13 cellular contexts compared by ENCODE assay signal in the genomic region with DNA sequence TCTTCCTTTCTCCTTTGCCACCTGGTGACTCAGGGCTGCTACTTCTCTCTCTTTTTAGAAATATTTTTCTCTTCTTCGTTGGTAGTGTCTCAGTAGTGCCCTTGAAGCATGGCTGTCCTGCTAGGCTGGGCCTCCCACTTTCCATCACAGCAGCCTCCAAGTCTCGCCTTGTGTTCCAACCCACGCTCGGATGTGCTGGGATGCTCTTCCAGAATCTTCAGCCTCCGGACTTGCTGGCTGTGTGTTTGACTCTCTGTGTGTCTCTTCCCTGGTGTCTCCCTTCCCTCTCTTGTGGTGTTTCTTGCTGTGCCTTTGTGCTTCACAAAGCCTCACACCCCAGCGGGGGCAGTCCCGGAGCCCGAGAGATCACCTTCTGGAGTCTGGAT.
A peak's percentile ranks its signal among the peaks of the same experiment; 100 is the strongest.
DNase-seq lines count a peak whose midpoint lies in the region; ATAC-seq and TF ChIP-seq lines count a peak whose summit lies in the region.
"Had no signal": no experiment of that assay in that cellular context is flagged by ENCODE, and none has a peak within 500 bp of the region (broad histone marks: within the 10 kb centered on the region; RNA-seq: fewer than 3 reads in every experiment).

No MANE protein-coding gene starts in this region.

- in situ Hi-C loops in mammary epithelial cell (cut with MboI; ENCODE audit: low sequenced_read_pairs in 2 of 2): loop anchor here (5.0 to 25.0 kb wide), 3 partner anchors 181 to 426 kb away; no protein-coding TSS in a partner anchor

- no peak overlapping the region for H2AFZ ChIP-seq in mammary epithelial cell (ENCODE audit: low read depth, low read length)

- dilution Hi-C loops in mammary epithelial cell (cut with HindIII; ENCODE audit: low sequenced_read_pairs): no loop called here

- BruUV-seq in mammary epithelial cell (replicated peaks; lab: Mats Ljungman, UMichigan): no TSS peak
- BruUV-seq in MCF 10A (replicated peaks; lab: Mats Ljungman, UMichigan): no TSS peak

- H4K20me1 ChIP-seq in mammary epithelial cell (ENCODE audit: insufficient read depth, low read length): no peaks in the 10 kb centered on the region

- TF ChIP-seq CTCF in mammary epithelial cell (conservative IDR thresholded peaks at IDR 0.05 in 1 of 2, IDR thresholded peaks at IDR 0.05 in 1 of 2; ENCODE audit: extremely low read depth in 1 of 2, insufficient read depth in 1 of 2, low read depth in 1 of 2, low read length in 2 of 2) (no peak), MCF 10A (IDR thresholded peaks at IDR 0.05; ENCODE audit: unreplicated experiment) (no peak), left lung (IDR thresholded peaks at IDR 0.05) (no peak), esophagus squamous epithelium (IDR thresholded peaks at IDR 0.05) (no peak)
- TF ChIP-seq CTCF in activated CD8-positive, alpha-beta T cell treated with anti-CD3 and anti-CD28 coated beads for 36 hours (IDR thresholded peaks at IDR 0.05): no peak

- DNase-seq in mammary epithelial cell: no peak
- no peak for DNase-seq in MCF 10A (ENCODE audit: unreplicated experiment)
- no peak for DNase-seq in left lung
- no peak for DNase-seq in activated CD8-positive, alpha-beta T cell treated with anti-CD3 and anti-CD28 coated beads for 36 hours
- DNase-seq in esophagus squamous epithelium (lab: John Stamatoyannopoulos, UW): no peak
- DNase-seq in NCI-H345 (lab: John Stamatoyannopoulos, UW): no peak
- DNase-seq: natural killer cell; NCI-H1930; stimulated activated CD4-positive, alpha-beta T cell treated with anti-CD3 and anti-CD28 coated beads, Interleukin-4, amount 100 ng/mL, for 4 hours had no signal

- H3K4me3 Mint-ChIP-seq in MCF 10A (ENCODE audit: unreplicated experiment): no peak overlapping the region
- peak overlapping the region; percentile 50 for H3K4me3 Mint-ChIP-seq in activated T-helper 17 cell treated with anti-CD3 and anti-CD28 coated beads, Interleukin-2, amount 50 U/mL, for 72 hours
- no peak overlapping the region for H3K4me3 Mint-ChIP-seq in activated CD8-positive, alpha-beta T cell treated with anti-CD3 and anti-CD28 coated beads for 36 hours
- H3K4me3 Mint-ChIP-seq: activated CD8-positive, alpha-beta T cell treated with anti-CD3 and anti-CD28 coated beads, Interleukin-2, amount 10 ng/mL, durations not matched to agents 7 days and 5 days; natural killer cell had no signal

- peaks cover 24% of the 10 kb centered on the region for H3K4me1 Mint-ChIP-seq in MCF 10A (ENCODE audit: insufficient read depth, unreplicated experiment)
- peaks cover 11% of the 10 kb centered on the region for H3K4me1 Mint-ChIP-seq in activated T-helper 17 cell treated with anti-CD3 and anti-CD28 coated beads, Interleukin-2, amount 50 U/mL, for 72 hours
- peaks cover 23% of the 10 kb centered on the region for H3K4me1 Mint-ChIP-seq in activated CD8-positive, alpha-beta T cell treated with anti-CD3 and anti-CD28 coated beads for 36 hours (ENCODE audit: low read depth)

- H3K4me3 ChIP-seq in mammary epithelial cell (replicated peaks in 1 of 3; ENCODE audit: insufficient read depth in 1 of 3, low read depth in 2 of 3, low read length in 3 of 3): no peak overlapping the region
- H3K4me3 ChIP-seq in left lung: no peak overlapping the region
- H3K4me3 ChIP-seq in esophagus squamous epithelium: no peak overlapping the region
- H3K4me3 ChIP-seq: vagina had no signal

- H3K9ac ChIP-seq in mammary epithelial cell (ENCODE audit: insufficient read depth, low read length): no peak overlapping the region

- H3K36me3 Mint-ChIP-seq in MCF 10A (ENCODE audit: insufficient read depth, unreplicated experiment): peaks cover 6% of the 10 kb centered on the region
- H3K36me3 Mint-ChIP-seq in activated T-helper 17 cell treated with anti-CD3 and anti-CD28 coated beads, Interleukin-2, amount 50 U/mL, for 72 hours (ENCODE audit: low read depth): no peaks in the 10 kb centered on the region
- H3K36me3 Mint-ChIP-seq in activated CD8-positive, alpha-beta T cell treated with anti-CD3 and anti-CD28 coated beads for 36 hours (ENCODE audit: low read depth): no peaks in the 10 kb centered on the region
- H3K36me3 Mint-ChIP-seq: natural killer cell had no signal

- no peaks in the 10 kb centered on the region for H3K9me3 Mint-ChIP-seq in MCF 10A (ENCODE audit: unreplicated experiment)
- no peaks in the 10 kb centered on the region for H3K9me3 Mint-ChIP-seq in activated T-helper 17 cell treated with anti-CD3 and anti-CD28 coated beads, Interleukin-2, amount 50 U/mL, for 72 hours
- H3K9me3 Mint-ChIP-seq in activated CD8-positive, alpha-beta T cell treated with anti-CD3 and anti-CD28 coated beads for 36 hours: no peaks in the 10 kb centered on the region
- H3K9me3 Mint-ChIP-seq: natural killer cell had no signal

- no peaks in the 10 kb centered on the region for H3K9me3 ChIP-seq in mammary epithelial cell (replicated peaks; ENCODE audit: insufficient read depth, low read length)
- no peaks in the 10 kb centered on the region for H3K9me3 ChIP-seq in left lung
- no peaks in the 10 kb centered on the region for H3K9me3 ChIP-seq in esophagus squamous epithelium
- H3K9me3 ChIP-seq: vagina had no signal

- no peaks in the 10 kb centered on the region for H3K27me3 Mint-ChIP-seq in MCF 10A (ENCODE audit: insufficient read depth, unreplicated experiment)
- no peaks in the 10 kb centered on the region for H3K27me3 Mint-ChIP-seq in activated T-helper 17 cell treated with anti-CD3 and anti-CD28 coated beads, Interleukin-2, amount 50 U/mL, for 72 hours
- H3K27me3 Mint-ChIP-seq in activated CD8-positive, alpha-beta T cell treated with anti-CD3 and anti-CD28 coated beads for 36 hours: no peaks in the 10 kb centered on the region

- peak overlapping the region; percentile 26 for H3K4me2 ChIP-seq in mammary epithelial cell (ENCODE audit: insufficient read depth, low read depth, low read length)

- POLR2A ChIA-PET in MCF 10A (lab: Yijun Ruan, JAX): no interaction called here
- POLR2A ChIA-PET in activated CD8-positive, alpha-beta T cell treated with anti-CD3 and anti-CD28 coated beads for 36 hours (lab: Charles Lee): no interaction called here

- 35% methylated on average over 7 of the region's 8 CpGs for WGBS in mammary epithelial cell (ENCODE audit: low coverage, missing lambda C conversion rate)
- 60 to 62% methylated on average over 7 to 8 of the region's 8 CpGs for WGBS in esophagus squamous epithelium, 2 donors

- intact Hi-C loops in mammary epithelial cell (cut with micrococcal nuclease) (loop anchor here (5.0 kb wide), 2 partner anchors 101 to 251 kb away; a partner anchor contains a TSS), MCF 10A (cut with micrococcal nuclease) (loop anchor here (5.0 kb wide), 2 partner anchors 61 to 251 kb away; no protein-coding TSS in a partner anchor), left lung (cut with DNase I) (no loop called here), esophagus squamous epithelium (cut with DNase I) (loop anchor here (2.0 to 10.0 kb wide), 3 partner anchors 103 to 243 kb away; a partner anchor contains a TSS)
- intact Hi-C loops in activated CD8-positive, alpha-beta T cell treated with anti-CD3 and anti-CD28 coated beads for 36 hours (cut with micrococcal nuclease): loop anchor here (2.0 to 10.0 kb wide), 2 partner anchors 93 to 179 kb away; no protein-coding TSS in a partner anchor

- H3K27ac Mint-ChIP-seq in MCF 10A (ENCODE audit: low read depth, unreplicated experiment): no peak overlapping the region
- peak overlapping the region; percentile 34 for H3K27ac Mint-ChIP-seq in activated T-helper 17 cell treated with anti-CD3 and anti-CD28 coated beads, Interleukin-2, amount 50 U/mL, for 72 hours
- H3K27ac Mint-ChIP-seq in activated CD8-positive, alpha-beta T cell treated with anti-CD3 and anti-CD28 coated beads for 36 hours: no peak overlapping the region
- H3K27ac Mint-ChIP-seq: activated CD8-positive, alpha-beta T cell treated with anti-CD3 and anti-CD28 coated beads, Interleukin-2, amount 10 ng/mL, durations not matched to agents 7 days and 5 days; natural killer cell had no signal

- CTCF ChIA-PET in mammary epithelial cell (lab: Charles Lee; ENCODE audit: low non-redundant PET) (no interaction called here), MCF 10A (lab: Yijun Ruan, JAX) (interaction anchor here (0.7 to 2.8 kb wide), 9 partner anchors 12 to 247 kb away, joined by 3 to 21 read pairs (median 3); no protein-coding TSS in a partner anchor)
- CTCF ChIA-PET in activated CD8-positive, alpha-beta T cell treated with anti-CD3 and anti-CD28 coated beads for 36 hours (lab: Charles Lee): interaction anchor here (1.1 to 1.3 kb wide), 3 partner anchors 87 to 179 kb away, joined by 3 to 4 read pairs (median 3); no protein-coding TSS in a partner anchor

- ATAC-seq in activated T-helper 17 cell treated with anti-CD3 and anti-CD28 coated beads, Interleukin-2, amount 50 U/mL, for 72 hours (replicated peaks): peak; percentile 9
- peak; percentile 14 for ATAC-seq in left lung
- no peak for ATAC-seq in activated CD8-positive, alpha-beta T cell treated with anti-CD3 and anti-CD28 coated beads for 36 hours

- H3K4me1 ChIP-seq in mammary epithelial cell (ENCODE audit: insufficient read depth, low read length) (no peaks in the 10 kb centered on the region), left lung (peaks cover 0 to 16% of the 10 kb centered on the region in 2 donors), esophagus squamous epithelium (peaks cover 10 to 51% (median 20%) of the 10 kb centered on the region in 3 donors)

- H3K36me3 ChIP-seq in mammary epithelial cell (ENCODE audit: insufficient read depth, low read length) (no peaks in the 10 kb centered on the region), left lung (no peaks in the 10 kb centered on the region), esophagus squamous epithelium (no peaks in the 10 kb centered on the region)
- H3K36me3 ChIP-seq: vagina had no signal

- TF ChIP-seq POLR2A in esophagus squamous epithelium (IDR thresholded peaks at IDR 0.05): no peak

- H3K27ac ChIP-seq in mammary epithelial cell (ENCODE audit: insufficient read depth, low read depth, low read length) (no peak overlapping the region), left lung (no peak overlapping the region), temporal lobe (ENCODE audit: low read depth, low read length) (peak overlapping the region; percentile 59), esophagus squamous epithelium (peak overlapping the region in 2 of 4 donors; percentile 11 to 22)
- H3K27ac ChIP-seq: vagina had no signal

- H3K27me3 ChIP-seq in mammary epithelial cell (ENCODE audit: insufficient read depth, low read length) (no peaks in the 10 kb centered on the region), left lung (no peaks in the 10 kb centered on the region), esophagus squamous epithelium (no peaks in the 10 kb centered on the region)
- H3K27me3 ChIP-seq: vagina had no signal

- H3K79me2 ChIP-seq in mammary epithelial cell (ENCODE audit: insufficient read depth, low read length): peaks cover 7% of the 10 kb centered on the region

Comparison
In these comparisons a context has a peak if more than half of its experiments do, and no peak if none do; other contexts are left out.
1. intact Hi-C loops: an anchor here in mammary epithelial cell (5.0 kb wide), MCF 10A (5.0 kb wide), activated CD8-positive, alpha-beta T cell treated with anti-CD3 and anti-CD28 coated beads for 36 hours (2.0 to 10.0 kb wide) and esophagus squamous epithelium (2.0 to 10.0 kb wide); none called in left lung.